ENCODE assay signal across 19 cellular contexts in the genomic region with DNA sequence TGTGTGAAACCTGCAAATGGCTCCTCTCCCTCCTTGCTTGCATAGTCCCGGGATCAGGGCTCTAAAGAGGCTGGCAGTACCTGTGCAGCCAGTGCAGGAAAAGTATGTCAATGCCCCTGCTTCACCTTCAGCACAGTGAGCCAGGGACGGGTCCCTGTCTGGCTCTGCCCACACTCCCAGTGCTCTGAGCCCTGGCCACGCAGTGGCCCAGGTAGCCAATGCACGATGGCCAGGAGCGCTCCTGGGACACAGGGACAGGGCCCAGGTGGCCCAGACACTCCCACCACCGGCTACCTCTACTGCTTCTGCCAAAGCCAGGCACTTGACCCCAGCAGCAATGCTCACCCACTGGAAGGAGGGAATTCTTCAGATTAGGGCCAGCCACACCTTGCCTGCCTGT.
DNase-seq lines count a peak whose midpoint lies in the region; ATAC-seq and TF ChIP-seq lines count a peak whose summit lies in the region.
"Had no signal": no experiment of that assay in that cellular context is flagged by ENCODE, and none has a peak within 500 bp of the region (broad histone marks: within the 10 kb centered on the region; RNA-seq: fewer than 3 reads in every experiment).

No MANE protein-coding gene starts in this region.

- intact Hi-C loops in aorta (cut with DNase I) = no loop called here
- intact Hi-C loops in activated CD8-positive, alpha-beta T cell treated with anti-CD3 and anti-CD28 coated beads for 36 hours (cut with micrococcal nuclease) = no loop called here

- WGBS in aorta, 2 donors = 64 to 90% methylated on average over 6 of the region's 6 CpGs

- H3K9me3 Mint-ChIP-seq in chondrocyte (ENCODE audit: low read depth) = peaks cover 6% of the 10 kb centered on the region
- H3K9me3 Mint-ChIP-seq in activated naive CD8-positive, alpha-beta T cell treated with anti-CD3 and anti-CD28 coated beads for 36 hours = no peaks in the 10 kb centered on the region
- H3K9me3 Mint-ChIP-seq in activated CD8-positive, alpha-beta T cell treated with anti-CD3 and anti-CD28 coated beads for 36 hours = no peaks in the 10 kb centered on the region
- H3K9me3 Mint-ChIP-seq: CD4-positive, alpha-beta T cell; CD8-positive, alpha-beta T cell had no signal

- H3K36me3 ChIP-seq in aorta (ENCODE audit: control insufficient read depth in 1 of 2, insufficient read depth in 2 of 2, low read length in 1 of 2) = no peaks in the 10 kb centered on the region
- H3K36me3 ChIP-seq: BLaER1 treated with 17β-estradiol and CSF1 and Interleukin-3, amounts not matched to agents 10 nM and 100 nM had no signal

- H3K36me3 Mint-ChIP-seq in chondrocyte (ENCODE audit: low read depth) = no peaks in the 10 kb centered on the region
- H3K36me3 Mint-ChIP-seq in activated naive CD8-positive, alpha-beta T cell treated with anti-CD3 and anti-CD28 coated beads for 36 hours = no peaks in the 10 kb centered on the region
- H3K36me3 Mint-ChIP-seq in activated CD8-positive, alpha-beta T cell treated with anti-CD3 and anti-CD28 coated beads for 36 hours (ENCODE audit: low read depth) = no peaks in the 10 kb centered on the region
- H3K36me3 Mint-ChIP-seq: CD8-positive, alpha-beta T cell had no signal

- ATAC-seq in omental fat pad (ENCODE audit: low FRiP score) (peak; percentile 28), aorta (ENCODE audit: low FRiP score) (peak; percentile 36)
- ATAC-seq in activated CD8-positive, alpha-beta T cell treated with anti-CD3 and anti-CD28 coated beads for 36 hours = no peak
- ATAC-seq: CD8-positive, alpha-beta T cell had no signal

- POLR2A ChIA-PET in activated CD8-positive, alpha-beta T cell treated with anti-CD3 and anti-CD28 coated beads for 36 hours (lab: Charles Lee) = no interaction called here

- no peaks in the 10 kb centered on the region for H3K27me3 ChIP-seq in aorta (ENCODE audit: control insufficient read depth in 1 of 2, insufficient read depth in 2 of 2, low read length in 1 of 2)

- no peaks in the 10 kb centered on the region for H3K9me3 ChIP-seq in aorta (ENCODE audit: control insufficient read depth, low read length)
- H3K9me3 ChIP-seq: BLaER1 treated with 17β-estradiol and CSF1 and Interleukin-3, amounts not matched to agents 10 nM and 100 nM; Caco-2 had no signal

- no peaks in the 10 kb centered on the region for H3K4me1 ChIP-seq in aorta (ENCODE audit: control insufficient read depth in 1 of 2, insufficient read depth in 2 of 2, low read length in 2 of 2)
- H3K4me1 ChIP-seq: BLaER1 treated with 17β-estradiol and CSF1 and Interleukin-3, amounts not matched to agents 10 nM and 100 nM; Caco-2 had no signal

- H3K27me3 Mint-ChIP-seq in chondrocyte (ENCODE audit: low read depth) = no peaks in the 10 kb centered on the region
- no peaks in the 10 kb centered on the region for H3K27me3 Mint-ChIP-seq in activated naive CD8-positive, alpha-beta T cell treated with anti-CD3 and anti-CD28 coated beads for 36 hours
- H3K27me3 Mint-ChIP-seq in activated CD8-positive, alpha-beta T cell treated with anti-CD3 and anti-CD28 coated beads for 36 hours = no peaks in the 10 kb centered on the region
- H3K27me3 Mint-ChIP-seq: B cell; CD4-positive, alpha-beta T cell had no signal

- H3K4me3 ChIP-seq in aorta (ENCODE audit: low read length in 2 of 2) = no peak overlapping the region
- H3K4me3 ChIP-seq: BLaER1 treated with 17β-estradiol and CSF1 and Interleukin-3, amounts not matched to agents 10 nM and 100 nM had no signal

- H3K4me3 Mint-ChIP-seq in chondrocyte (ENCODE audit: unreplicated experiment) = no peak overlapping the region
- no peak overlapping the region for H3K4me3 Mint-ChIP-seq in activated naive CD8-positive, alpha-beta T cell treated with anti-CD3 and anti-CD28 coated beads for 36 hours
- H3K4me3 Mint-ChIP-seq in activated CD8-positive, alpha-beta T cell treated with anti-CD3 and anti-CD28 coated beads for 36 hours = no peak overlapping the region
- H3K4me3 Mint-ChIP-seq: B cell; CD4-positive, alpha-beta T cell; CD8-positive, alpha-beta T cell had no signal

- TF ChIP-seq CTCF in chondrocyte (IDR thresholded peaks at IDR 0.05) (no peak), omental fat pad (IDR thresholded peaks at IDR 0.05) (no peak)
- no peak for TF ChIP-seq CTCF in activated CD8-positive, alpha-beta T cell treated with anti-CD3 and anti-CD28 coated beads for 36 hours (IDR thresholded peaks at IDR 0.05)

- no peak overlapping the region for H3K27ac ChIP-seq in aorta (ENCODE audit: low read depth in 1 of 2, low read length in 2 of 2)
- H3K27ac ChIP-seq: BLaER1 treated with 17β-estradiol and CSF1 and Interleukin-3, amounts not matched to agents 10 nM and 100 nM; C4-2B had no signal

- no peaks in the 10 kb centered on the region for H3K4me1 Mint-ChIP-seq in chondrocyte (ENCODE audit: low read depth)
- H3K4me1 Mint-ChIP-seq in activated naive CD8-positive, alpha-beta T cell treated with anti-CD3 and anti-CD28 coated beads for 36 hours = no peaks in the 10 kb centered on the region
- H3K4me1 Mint-ChIP-seq in activated CD8-positive, alpha-beta T cell treated with anti-CD3 and anti-CD28 coated beads for 36 hours (ENCODE audit: low read depth) = no peaks in the 10 kb centered on the region
- H3K4me1 Mint-ChIP-seq: B cell had no signal

- H3K27ac Mint-ChIP-seq in chondrocyte (ENCODE audit: unreplicated experiment) = no peak overlapping the region
- H3K27ac Mint-ChIP-seq in activated naive CD8-positive, alpha-beta T cell treated with anti-CD3 and anti-CD28 coated beads for 36 hours = no peak overlapping the region
- no peak overlapping the region for H3K27ac Mint-ChIP-seq in activated CD8-positive, alpha-beta T cell treated with anti-CD3 and anti-CD28 coated beads for 36 hours
- H3K27ac Mint-ChIP-seq: B cell; CD4-positive, alpha-beta T cell; CD8-positive, alpha-beta T cell had no signal

- DNase-seq in chondrocyte (ENCODE audit: low spot score) = peak; percentile 62
- peak; percentile 45 for DNase-seq in islet precursor cell
- DNase-seq in omental fat pad (ENCODE audit: low spot score) = no peak
- DNase-seq in aorta = no peak
- no peak for DNase-seq in activated naive CD8-positive, alpha-beta T cell treated with anti-CD3 and anti-CD28 coated beads for 36 hours
- DNase-seq in activated CD8-positive, alpha-beta T cell treated with anti-CD3 and anti-CD28 coated beads for 36 hours = no peak
- DNase-seq in AG08395 (ENCODE audit: low spot score) = no peak
- DNase-seq: 8988T; ACHN; AML-193; Caco-2; Calu3; CD4-positive, alpha-beta T cell; CD8-positive, alpha-beta T cell; DMS79 treated with DMSO at 0.1 percent for 48 hours; GF-D8 had no signal

- CTCF ChIA-PET in activated CD8-positive, alpha-beta T cell treated with anti-CD3 and anti-CD28 coated beads for 36 hours (lab: Charles Lee) = no interaction called here

Comparison
In these comparisons a context has a peak if more than half of its experiments do, and no peak if none do; other contexts are left out.
1. DNase-seq: peak in chondrocyte (single experiment) and islet precursor cell (single experiment); none in omental fat pad (single experiment), aorta (0 of 2), activated naive CD8-positive, alpha-beta T cell treated with anti-CD3 and anti-CD28 coated beads for 36 hours (single experiment), activated CD8-positive, alpha-beta T cell treated with anti-CD3 and anti-CD28 coated beads for 36 hours (single experiment) and AG08395 (single experiment).